ENCODE assay signal across 8 cellular contexts in the genomic region with DNA sequence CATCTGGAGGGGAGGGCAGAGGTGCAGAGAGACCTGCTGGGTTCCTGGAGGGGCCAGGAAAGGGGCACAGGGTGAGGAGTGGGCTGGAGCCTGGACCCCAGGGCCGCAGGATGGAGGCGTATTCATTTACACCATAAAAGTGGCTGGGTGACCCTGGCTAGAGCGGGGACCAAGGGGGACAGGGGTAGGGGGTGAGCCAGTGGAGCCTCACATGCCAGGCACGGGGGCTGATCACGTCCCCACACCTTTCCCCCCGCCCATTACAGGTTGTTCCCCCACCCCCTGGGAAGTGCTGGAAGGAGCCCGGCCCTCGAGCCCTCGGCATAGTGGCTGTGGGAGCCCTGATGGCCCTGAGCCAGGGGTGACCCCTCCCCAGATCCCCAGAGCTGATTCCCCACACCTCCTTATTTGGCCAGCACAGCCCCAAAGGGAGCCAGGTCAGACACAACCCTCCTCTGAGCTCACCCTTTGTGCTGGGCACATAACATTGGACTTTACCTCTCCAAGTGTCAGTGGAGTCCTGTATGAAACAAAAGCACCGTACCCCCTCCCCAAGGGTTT. TPM values are rescaled to one million over a fixed set of nuclear protein-coding genes. Genes with fewer than 3 reads are reported as not detected.
A peak's percentile ranks its signal among the peaks of the same experiment; 100 is the strongest.
DNase-seq lines count a peak whose midpoint lies in the region; ATAC-seq and TF ChIP-seq lines count a peak whose summit lies in the region.

No MANE protein-coding gene starts in this region.

- intact Hi-C loops in Right ventricle myocardium inferior (cut with DNase I) (no loop called here), adrenal gland (cut with DNase I) (loop anchor here (5.0 to 10.0 kb wide), 2 partner anchors 83 to 165 kb away; a partner anchor contains a TSS), lower lobe of right lung (cut with DNase I) (no loop called here), vagina (cut with DNase I) (no loop called here)

- 14 to 25% (median 22%) methylated on average over 1 to 10 of the region's 10 CpGs for WGBS in adrenal gland, 4 donors

- H3K4me3 ChIP-seq in right atrium auricular region (peak overlapping the region; percentile 63 to 72), adrenal gland (peak overlapping the region; percentile 60 to 95 (median 92)), lower lobe of right lung (peak overlapping the region; percentile 98), vagina (peak overlapping the region; percentile 84 to 90)

- H3K9me3 ChIP-seq in right atrium auricular region (no peaks in the 10 kb centered on the region), adrenal gland (replicated peaks in 1 of 3) (no peaks in the 10 kb centered on the region), lower lobe of right lung (no peaks in the 10 kb centered on the region), vagina (no peaks in the 10 kb centered on the region)

- no peak for TF ChIP-seq POLR2A in adrenal gland (IDR thresholded peaks at IDR 0.05)
- no peak for TF ChIP-seq POLR2A in vagina (IDR thresholded peaks at IDR 0.05)

- ATAC-seq in Right ventricle myocardium inferior, result no peak
- ATAC-seq in lower lobe of right lung, result peak; percentile 0 to 12
- ATAC-seq in HG03460 (IDR thresholded peaks at IDR 0.05; ENCODE audit: unreplicated experiment), result no peak

- peak overlapping the region; percentile 84 to 88 for H3K27ac ChIP-seq in right atrium auricular region
- peak overlapping the region; percentile 78 to 97 (median 92) for H3K27ac ChIP-seq in adrenal gland
- H3K27ac ChIP-seq in lower lobe of right lung, result peak overlapping the region; percentile 93
- peak overlapping the region; percentile 96 for H3K27ac ChIP-seq in vagina

- H3K36me3 ChIP-seq in right atrium auricular region (peaks cover 4% of the 10 kb centered on the region), adrenal gland (replicated peaks in 1 of 2) (peaks cover 0 to 41% of the 10 kb centered on the region in 2 donors), lower lobe of right lung (peaks cover 40% of the 10 kb centered on the region), vagina (peaks cover 0 to 1% of the 10 kb centered on the region in 2 donors)

- no peak for TF ChIP-seq CTCF in right atrium auricular region (IDR thresholded peaks at IDR 0.05)
- TF ChIP-seq CTCF in adrenal gland (IDR thresholded peaks at IDR 0.05), result no peak
- no peak for TF ChIP-seq CTCF in lower lobe of right lung (IDR thresholded peaks at IDR 0.05)
- TF ChIP-seq CTCF in vagina (IDR thresholded peaks at IDR 0.05), result no peak

- H3K4me1 ChIP-seq in right atrium auricular region (peaks cover 0 to 57% of the 10 kb centered on the region in 2 donors), adrenal gland (replicated peaks in 1 of 2) (peaks cover 52 to 73% of the 10 kb centered on the region in 2 donors), lower lobe of right lung (peaks cover 63% of the 10 kb centered on the region), vagina (peaks cover 76% of the 10 kb centered on the region)

- DNase-seq in right atrium auricular region (ENCODE audit: low spot score), result no peak
- no peak for DNase-seq in Right ventricle myocardium inferior (ENCODE audit: missing footprints)
- peak in 3 of 7 donors; percentile 44 to 50 (median 48) for DNase-seq in adrenal gland
- DNase-seq in lower lobe of right lung, result peak; percentile 59
- no peak for DNase-seq in vagina (ENCODE audit: extremely low spot score in 2 of 2)
- DNase-seq in NCI-H524 (lab: John Stamatoyannopoulos, UW), result no peak
- no peak for DNase-seq in activated gamma-delta T cell treated with Interleukin-2 at 50 U/mL for 16 hours

- no peaks in the 10 kb centered on the region for H3K27me3 ChIP-seq in right atrium auricular region
- H3K27me3 ChIP-seq in adrenal gland, result no peaks in the 10 kb centered on the region
- no peaks in the 10 kb centered on the region for H3K27me3 ChIP-seq in lower lobe of right lung (ENCODE audit: low read depth)
- H3K27me3 ChIP-seq in vagina, result no peaks in the 10 kb centered on the region

RNA-seq across cellular contexts. Expression of a gene that starts 0.8 kb away (rescaled TPM):
- total RNA-seq in right atrium auricular region, result 10 to 100 TPM; 19.2 to 50.7 TPM
- 30.4 TPM for total RNA-seq in Right ventricle myocardium inferior
- total RNA-seq in adrenal gland, result 100 to 1,000 TPM; 112 to 384 (median 258) TPM
- polyA plus RNA-seq in adrenal gland, result 1,000 to 10,000 TPM in 1 of 3 donors, 100 to 1,000 TPM in 1, 10 to 100 TPM in 1; 28.4 to 1,150 (median 823) TPM
- total RNA-seq in lower lobe of right lung, result 276 TPM
- 121 TPM for total RNA-seq in vagina

RNA-seq across cellular contexts. Expression of a gene that starts 9.1 kb away (rescaled TPM):
- total RNA-seq in right atrium auricular region (100 to 1,000 TPM; 436 to 568 TPM), Right ventricle myocardium inferior (479 TPM), adrenal gland (1,000 to 10,000 TPM in 1 of 8 donors, 100 to 1,000 TPM in 7; 425 to 1,037 (median 520) TPM), lower lobe of right lung (95.5 TPM), vagina (118 TPM)
- 100 to 1,000 TPM; 199 to 814 (median 571) TPM for polyA plus RNA-seq in adrenal gland

RNA-seq across cellular contexts. Expression of a gene that starts 29.5 kb away (rescaled TPM):
- total RNA-seq in right atrium auricular region (10 to 100 TPM; 10.5 to 21.6 TPM), Right ventricle myocardium inferior (3.5 TPM), adrenal gland (10 to 100 TPM; 38.7 to 70.3 (median 59.0) TPM), lower lobe of right lung (104 TPM), vagina (22.1 TPM)
- polyA plus RNA-seq in adrenal gland, result 10 to 100 TPM; 24.4 to 35.4 (median 26.9) TPM

RNA-seq across cellular contexts. Expression of a gene that starts 35.7 kb away (rescaled TPM):
- total RNA-seq in right atrium auricular region, result 10 to 100 TPM in 1 of 2 donors, 1 to 10 TPM in 1; 9.2 to 19.7 TPM
- 9.0 TPM for total RNA-seq in Right ventricle myocardium inferior
- 10 to 100 TPM; 23.1 to 81.2 (median 60.0) TPM for total RNA-seq in adrenal gland
- 10 to 100 TPM; 10.3 to 57.7 (median 57.0) TPM for polyA plus RNA-seq in adrenal gland
- total RNA-seq in lower lobe of right lung, result 121 TPM
- 30.4 TPM for total RNA-seq in vagina

Comparison
In these comparisons a context has a peak if more than half of its experiments do, and no peak if none do; other contexts are left out.
1. ATAC-seq: peak in lower lobe of right lung (2 of 2); none in Right ventricle myocardium inferior (single experiment) and HG03460 (single experiment).
2. intact Hi-C loops: an anchor here in adrenal gland (5.0 to 10.0 kb wide); none called in Right ventricle myocardium inferior, lower lobe of right lung and vagina.
3. Peak in every context shown above with its lines, with median percentiles within 50 percentile points of each other: H3K27ac ChIP-seq and H3K4me3 ChIP-seq.